In genomic region chr4:58590714-58591113, GRCh38 we compare ENCODE assay signal across 32 cellular contexts.
DNase-seq lines count a peak whose midpoint lies in the region; ATAC-seq and TF ChIP-seq lines count a peak whose summit lies in the region.
"Had no signal": no experiment of that assay in that cellular context is flagged by ENCODE, and none has a peak within 500 bp of the region (broad histone marks: within the 10 kb centered on the region; RNA-seq: fewer than 3 reads in every experiment).

No MANE protein-coding gene starts in this region.

- peak; percentile 77 for ATAC-seq in GM21786 (IDR thresholded peaks at IDR 0.05; ENCODE audit: unreplicated experiment)
- ATAC-seq in GM18858 (IDR thresholded peaks at IDR 0.05; ENCODE audit: unreplicated experiment) = no peak
- no peak for ATAC-seq in stimulated activated effector memory CD8-positive, alpha-beta T cell treated with anti-CD3 and anti-CD28 coated beads, Interleukin-12 subunit alpha, Interleukin-12 subunit beta, amount 100 ng/mL, for 72 hours
- no peak for ATAC-seq in HG03342 (IDR thresholded peaks at IDR 0.05; ENCODE audit: unreplicated experiment)
- ATAC-seq: HepG2, left lobe of liver, Panc1, pancreas, right cardiac atrium had no signal

- no peak for TF ChIP-seq CTCF in epithelial cell of proximal tubule (conservative IDR thresholded peaks at IDR 0.05; ENCODE audit: low read depth, low read length)

- no peak overlapping the region for H3K27ac Mint-ChIP-seq in stimulated activated effector memory CD8-positive, alpha-beta T cell treated with anti-CD3 and anti-CD28 coated beads, Interleukin-12 subunit alpha, Interleukin-12 subunit beta, amount 100 ng/mL, for 72 hours
- H3K27ac Mint-ChIP-seq: activated CD4-positive, alpha-beta T cell treated with anti-CD3 and anti-CD28 coated beads, Interleukin-2, amount 10 ng/mL, durations not matched to agents 24 days and 14 days; activated naive CD8-positive, alpha-beta T cell had no signal

- DNase-seq in COLO829 (ENCODE audit: low spot score) = peak; percentile 6
- DNase-seq in HT1080 (ENCODE audit: low read depth) = peak; percentile 34
- DNase-seq in epithelial cell of proximal tubule (ENCODE audit: low read depth) = peak; percentile 6
- no peak for DNase-seq in stimulated activated effector memory CD8-positive, alpha-beta T cell treated with anti-CD3 and anti-CD28 coated beads, Interleukin-12 subunit alpha, Interleukin-12 subunit beta, amount 100 ng/mL, for 72 hours (ENCODE audit: low spot score in 2 of 2)
- no peak for DNase-seq in T-helper 2 cell
- DNase-seq: activated CD4-positive, alpha-beta T cell treated with anti-CD3 and anti-CD28 coated beads, Interleukin-2, amount 10 ng/mL, durations not matched to agents 24 days and 14 days; activated CD8-positive, alpha-beta memory T cell treated with anti-CD3 and anti-CD28 coated beads for 24 hours; activated T-cell treated with anti-CD3 and anti-CD28 coated beads for 4 hours; aorta; Calu3; DND-41; erythroblast; glutamatergic neuron; mesendoderm; NCI-H1417; NCI-H2029; NCI-H524 treated with DMSO at 0.1 percent for 48 hours; pancreas; right cardiac atrium; stimulated activated naive CD4-positive, alpha-beta T cell treated with Interleukin-2 at 50 U/mL for 16 hours had no signal

- H3K4me1 Mint-ChIP-seq in stimulated activated effector memory CD8-positive, alpha-beta T cell treated with anti-CD3 and anti-CD28 coated beads, Interleukin-12 subunit alpha, Interleukin-12 subunit beta, amount 100 ng/mL, for 72 hours = no peaks in the 10 kb centered on the region
- H3K4me1 Mint-ChIP-seq: activated CD4-positive, alpha-beta T cell treated with anti-CD3 and anti-CD28 coated beads, Interleukin-2, amount 10 ng/mL, durations not matched to agents 24 days and 14 days; neural crest cell had no signal

- H3K4me3 Mint-ChIP-seq in stimulated activated effector memory CD8-positive, alpha-beta T cell treated with anti-CD3 and anti-CD28 coated beads, Interleukin-12 subunit alpha, Interleukin-12 subunit beta, amount 100 ng/mL, for 72 hours = no peak overlapping the region
- H3K4me3 Mint-ChIP-seq: activated CD4-positive, alpha-beta T cell treated with anti-CD3 and anti-CD28 coated beads, Interleukin-2, amount 10 ng/mL, durations not matched to agents 24 days and 14 days; activated naive CD8-positive, alpha-beta T cell; neural crest cell had no signal

- no peak overlapping the region for H3K4me3 ChIP-seq in epithelial cell of proximal tubule (ENCODE audit: low read depth, low read length)
- H3K4me3 ChIP-seq: cardiac muscle cell, pancreas, SJSA1, smooth muscle cell, suprapubic skin had no signal

- no peaks in the 10 kb centered on the region for H3K36me3 Mint-ChIP-seq in stimulated activated effector memory CD8-positive, alpha-beta T cell treated with anti-CD3 and anti-CD28 coated beads, Interleukin-12 subunit alpha, Interleukin-12 subunit beta, amount 100 ng/mL, for 72 hours
- H3K36me3 Mint-ChIP-seq: activated naive CD8-positive, alpha-beta T cell had no signal

- H3K9me3 Mint-ChIP-seq in stimulated activated effector memory CD8-positive, alpha-beta T cell treated with anti-CD3 and anti-CD28 coated beads, Interleukin-12 subunit alpha, Interleukin-12 subunit beta, amount 100 ng/mL, for 72 hours = peaks cover 25% of the 10 kb centered on the region
- H3K9me3 Mint-ChIP-seq: activated CD4-positive, alpha-beta T cell treated with anti-CD3 and anti-CD28 coated beads, Interleukin-2, amount 10 ng/mL, durations not matched to agents 24 days and 14 days had no signal

Comparison
In these comparisons a context has a peak if more than half of its experiments do, and no peak if none do; other contexts are left out.
1. DNase-seq: peak in COLO829 (single experiment), HT1080 (single experiment) and epithelial cell of proximal tubule (single experiment); none in stimulated activated effector memory CD8-positive, alpha-beta T cell treated with anti-CD3 and anti-CD28 coated beads, Interleukin-12 subunit alpha, Interleukin-12 subunit beta, amount 100 ng/mL, for 72 hours (0 of 2) and T-helper 2 cell (0 of 5).